ENCODE assay signal across 24 cellular contexts in the genomic region with DNA sequence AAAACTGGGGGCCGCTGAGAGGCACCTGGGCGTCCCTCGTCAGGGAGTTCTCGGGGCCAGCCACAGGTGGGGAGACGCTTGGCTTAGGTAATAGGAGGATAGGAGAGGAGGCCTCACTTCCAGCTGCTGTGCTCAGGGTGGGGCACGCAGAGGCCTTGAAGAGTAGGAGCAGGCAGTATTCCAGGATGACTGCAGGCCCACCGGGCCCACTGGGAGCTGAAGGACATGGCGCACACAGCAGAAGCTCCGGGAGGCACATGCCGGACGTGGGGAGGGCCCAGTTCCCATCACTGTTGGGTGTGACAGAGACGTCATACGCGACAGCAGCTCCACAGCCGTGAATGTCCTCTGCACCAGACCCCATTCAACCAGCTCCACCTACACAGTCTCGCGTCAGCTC.
"Had no signal": no experiment of that assay in that cellular context is flagged by ENCODE, and none has a peak within 500 bp of the region (broad histone marks: within the 10 kb centered on the region; RNA-seq: fewer than 3 reads in every experiment).

No MANE protein-coding gene starts in this region.

- H3K9me3 ChIP-seq: heart left ventricle, sigmoid colon, thoracic aorta had no signal

- DNase-seq: activated CD4-positive, alpha-beta T cell treated with anti-CD3 and anti-CD28 coated beads for 1 hour; activated CD4-positive, alpha-beta T cell treated with anti-CD3 and anti-CD28 coated beads, Interleukin-2, amount 50 U/mL, for 1 hour; activated CD8-positive, alpha-beta T cell treated with anti-CD3 and anti-CD28 coated beads, Interleukin-2, amount 10 ng/mL, durations not matched to agents 7 days and 5 days; activated gamma-delta T cell treated with Interleukin-2 at 50 U/mL for 16 hours; cerebellar nuclear complex; heart left ventricle; islet precursor cell; left colon; mesendoderm; naive B cell; sigmoid colon; stimulated activated CD4-positive, alpha-beta T cell treated with anti-CD3 and anti-CD28 coated beads, Interleukin-4, amount 100 ng/mL, for 1 hour; stimulated activated naive CD4-positive, alpha-beta T cell treated with Interleukin-2 at 50 U/mL for 16 hours; T-cell had no signal

- H3K4me3 Mint-ChIP-seq: activated CD8-positive, alpha-beta T cell treated with anti-CD3 and anti-CD28 coated beads, Interleukin-2, amount 10 ng/mL, durations not matched to agents 7 days and 5 days; activated T-helper 1 cell treated with anti-CD3 and anti-CD28 coated beads, Interleukin-12 subunit alpha, Interleukin-12 subunit beta, Interleukin-2, Interleukin-4 antibody, amounts not matched to agents 30 ng/mL and 10 ng/mL and 1 ng/mL, durations not matched to agents 14 hours and 24 hours and 36 hours; neural crest cell; T-cell; T-helper 2 cell treated with Interferon-gamma antibody and Interleukin-4, amounts not matched to agents 5 μg/mL and 100 μg/mL, for 36 hours had no signal

- H3K4me3 ChIP-seq: breast epithelium, coronary artery, heart left ventricle, sigmoid colon, thoracic aorta, upper lobe of left lung had no signal

- H3K27ac ChIP-seq: breast epithelium, epithelial cell of prostate, upper lobe of left lung, VCaP had no signal

- H3K27me3 ChIP-seq: breast epithelium, heart left ventricle, sigmoid colon, upper lobe of left lung had no signal

- ATAC-seq: activated CD8-positive, alpha-beta T cell treated with anti-CD3 and anti-CD28 coated beads, Interleukin-2, amount 10 ng/mL, durations not matched to agents 7 days and 5 days; activated naive CD4-positive, alpha-beta T cell treated with anti-CD3 and anti-CD28 coated beads, Interleukin-2, amount 50 U/mL, for 72 hours; heart left ventricle; left colon; T-cell had no signal

- H3K9me3 Mint-ChIP-seq: neural crest cell had no signal

- H3K36me3 Mint-ChIP-seq: naive B cell, T-cell had no signal

- H3K36me3 ChIP-seq: breast epithelium, heart left ventricle, sigmoid colon, thoracic aorta, upper lobe of left lung had no signal

- H3K4me1 Mint-ChIP-seq: T-cell had no signal

- H3K27ac Mint-ChIP-seq: activated T-helper 1 cell treated with anti-CD3 and anti-CD28 coated beads, Interleukin-12 subunit alpha, Interleukin-12 subunit beta, Interleukin-2, Interleukin-4 antibody, amounts not matched to agents 30 ng/mL and 10 ng/mL and 1 ng/mL, durations not matched to agents 14 hours and 24 hours and 36 hours; T-cell; T-helper 2 cell treated with Interferon-gamma antibody and Interleukin-4, amounts not matched to agents 5 μg/mL and 100 μg/mL, for 36 hours had no signal
